ENCODE assay signal across 19 cellular contexts in the genomic region with DNA sequence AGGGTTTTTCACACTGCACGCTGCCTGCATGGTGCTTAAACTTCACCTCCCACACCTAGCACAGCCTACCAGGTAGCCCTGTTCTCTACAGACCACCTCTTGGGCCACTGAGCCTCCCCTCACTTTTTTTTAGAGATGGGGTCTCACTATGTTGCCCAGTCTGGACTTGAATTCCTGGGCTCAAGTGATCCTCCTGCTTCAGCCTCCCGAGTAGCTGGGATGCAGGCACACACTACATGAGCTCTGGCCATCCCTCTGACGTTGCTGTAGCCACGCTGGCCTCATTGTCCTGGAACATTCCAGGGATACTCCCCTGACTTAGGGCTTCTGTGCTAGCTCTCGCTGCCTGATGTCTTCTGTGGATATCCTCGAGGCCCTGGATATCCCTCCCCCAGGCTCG.
"Had no signal": no experiment of that assay in that cellular context is flagged by ENCODE, and none has a peak within 500 bp of the region (broad histone marks: within the 10 kb centered on the region; RNA-seq: fewer than 3 reads in every experiment).

No MANE protein-coding gene starts in this region.

- H3K27me3 Mint-ChIP-seq: naive B cell had no signal

- H3K4me3 Mint-ChIP-seq: mesothelial cell of epicardium had no signal

- DNase-seq: dermis blood vessel endothelial cell; dorsolateral prefrontal cortex; effector CD4-positive, alpha-beta T cell; effector memory CD4-positive, alpha-beta T cell; foreskin keratinocyte; head of caudate nucleus; heart right ventricle; hippocampal formation; left cardiac atrium; left lung; left ventricle myocardium superior; lower lobe of right lung; mesenchymal stem cell; mucosa of descending colon had no signal

- H3K27ac ChIP-seq: coronary artery, esophagus muscularis mucosa, foreskin keratinocyte, gastroesophageal sphincter, heart right ventricle, left lung, lower lobe of right lung had no signal

- H3K4me1 Mint-ChIP-seq: mesothelial cell of epicardium had no signal

- H3K4me3 ChIP-seq: coronary artery, dorsolateral prefrontal cortex, esophagus muscularis mucosa, gastroesophageal sphincter, heart right ventricle, left lung, lower lobe of right lung, mucosa of descending colon had no signal

- ATAC-seq: foreskin keratinocyte, gastroesophageal sphincter, heart right ventricle, left cardiac atrium, left lung, left ventricle myocardium superior, lower lobe of right lung, mucosa of descending colon had no signal

- H3K36me3 Mint-ChIP-seq: mesothelial cell of epicardium, naive B cell had no signal

- H3K27ac Mint-ChIP-seq: mesothelial cell of epicardium had no signal

- H3K36me3 ChIP-seq: gastroesophageal sphincter, heart right ventricle, left lung, lower lobe of right lung had no signal

- H3K9me3 Mint-ChIP-seq: mesothelial cell of epicardium, naive B cell had no signal

- H3K9me3 ChIP-seq: esophagus muscularis mucosa, gastroesophageal sphincter, heart right ventricle, left lung, lower lobe of right lung, mucosa of descending colon had no signal

- H3K4me1 ChIP-seq: esophagus muscularis mucosa, foreskin keratinocyte, gastroesophageal sphincter, heart right ventricle, left lung, lower lobe of right lung had no signal
